Comparison of ENCODE assay signal across 21 cellular contexts in the genomic region with DNA sequence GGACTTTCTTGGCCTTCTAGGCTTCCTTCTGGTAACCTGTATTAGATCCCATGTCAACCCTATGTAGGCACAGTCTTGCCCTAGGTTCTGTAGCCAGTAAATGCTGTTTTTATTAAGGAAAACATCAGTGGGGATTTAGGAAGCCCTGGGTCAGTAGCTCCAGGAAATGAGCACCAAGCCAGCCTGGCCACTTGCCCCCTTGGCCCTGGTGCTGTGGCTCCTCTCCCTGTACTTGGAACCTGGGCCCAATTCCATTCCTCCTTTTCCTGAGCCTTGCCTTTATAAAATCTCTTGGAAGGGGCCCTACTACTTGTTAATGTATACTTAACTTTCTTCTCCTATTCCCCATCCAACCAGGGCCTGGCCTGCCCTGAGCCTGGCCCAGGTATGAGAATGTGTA.
"Had no signal": no experiment of that assay in that cellular context is flagged by ENCODE, and none has a peak within 500 bp of the region (broad histone marks: within the 10 kb centered on the region; RNA-seq: fewer than 3 reads in every experiment).

No MANE protein-coding gene starts in this region.

- H3K4me1 Mint-ChIP-seq: central memory CD8-positive, alpha-beta T cell; natural killer cell had no signal

- H3K9me3 ChIP-seq: right lobe of liver, spleen, stomach, tibial nerve, upper lobe of right lung, vagina had no signal

- H3K36me3 Mint-ChIP-seq: natural killer cell had no signal

- ATAC-seq: foreskin keratinocyte, left colon, natural killer cell, upper lobe of right lung had no signal

- H3K36me3 ChIP-seq: right lobe of liver, spleen, stomach, tibial nerve, upper lobe of right lung, vagina had no signal

- H3K27ac Mint-ChIP-seq: endodermal cell had no signal

- H3K9me3 Mint-ChIP-seq: central memory CD8-positive, alpha-beta T cell; endodermal cell; natural killer cell; neural crest cell had no signal

- H3K4me1 ChIP-seq: foreskin keratinocyte, spleen, stomach, upper lobe of right lung, vagina had no signal

- H3K27me3 Mint-ChIP-seq: central memory CD8-positive, alpha-beta T cell had no signal

- DNase-seq: dermis blood vessel endothelial cell; effector CD4-positive, alpha-beta T cell; endodermal cell; erythroblast; foreskin keratinocyte; left colon; natural killer cell; posterior cingulate gyrus; spleen; stimulated activated CD4-positive, alpha-beta T cell treated with anti-CD3 and anti-CD28 coated beads, Interleukin-15, amount 100 ng/mL, for 24 hours; stimulated activated CD4-positive, alpha-beta T cell treated with anti-CD3 and anti-CD28 coated beads, Interleukin-1b, Interleukin-23, amount 100 ng/mL, for 48 hours; stimulated activated CD4-positive, alpha-beta T cell treated with anti-CD3 and anti-CD28 coated beads, Interleukin-4, amount 100 ng/mL, for 24 hours; stimulated activated naive CD4-positive, alpha-beta T cell; stomach; upper lobe of right lung had no signal

- H3K27ac ChIP-seq: foreskin keratinocyte, hepatocyte, right lobe of liver, spleen, stomach, upper lobe of right lung, vagina had no signal

- H3K27me3 ChIP-seq: foreskin keratinocyte, hepatocyte, right lobe of liver, spleen, stomach, tibial nerve, upper lobe of right lung, vagina had no signal

- H3K4me3 Mint-ChIP-seq: central memory CD8-positive, alpha-beta T cell; endodermal cell; natural killer cell; neural crest cell had no signal

- H3K4me3 ChIP-seq: hepatocyte, right lobe of liver, spleen, stomach, tibial nerve, upper lobe of right lung, vagina had no signal
